Comparison of ENCODE assay signal across 27 cellular contexts in the genomic region with DNA sequence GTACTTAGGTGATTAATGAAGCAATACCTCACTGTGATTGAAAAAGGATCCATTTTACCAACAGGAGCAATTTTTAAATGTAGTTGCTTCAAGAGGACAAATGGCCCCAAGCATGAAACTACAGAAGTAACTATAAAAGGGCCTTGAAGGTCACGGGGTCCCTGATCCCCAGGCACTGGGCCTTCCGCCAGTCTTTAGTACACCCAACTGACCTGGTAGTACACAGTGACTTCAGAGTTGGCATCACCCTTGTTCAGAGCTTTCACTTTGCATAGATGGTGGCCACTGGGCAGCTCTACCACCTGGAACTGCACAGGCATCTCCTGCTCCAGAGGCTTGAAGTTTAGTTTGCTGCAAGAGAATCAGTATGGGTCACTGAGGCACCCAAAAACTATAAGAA.
DNase-seq lines count a peak whose midpoint lies in the region; ATAC-seq and TF ChIP-seq lines count a peak whose summit lies in the region.
"Had no signal": no experiment of that assay in that cellular context is flagged by ENCODE, and none has a peak within 500 bp of the region (broad histone marks: within the 10 kb centered on the region; RNA-seq: fewer than 3 reads in every experiment).

No MANE protein-coding gene starts in this region.

- no peak for DNase-seq in activated CD8-positive, alpha-beta T cell treated with anti-CD3 and anti-CD28 coated beads for 36 hours
- DNase-seq in activated CD8-positive, alpha-beta T cell treated with anti-CD3 and anti-CD28 coated beads, Interleukin-2, amount 10 ng/mL, durations not matched to agents 7 days and 5 days, result no peak
- no peak for DNase-seq in CD4-positive, alpha-beta memory T cell
- DNase-seq in body of pancreas, result peak in 1 of 4 donors; percentile 17
- no peak for DNase-seq in nephron progenitor cell
- no peak for DNase-seq in vagina (ENCODE audit: extremely low spot score in 2 of 2)
- DNase-seq in DMS53 (lab: John Stamatoyannopoulos, UW), result no peak
- DNase-seq: activated CD8-positive, alpha-beta memory T cell treated with anti-CD3 and anti-CD28 coated beads for 24 hours; activated naive CD4-positive, alpha-beta T cell treated with anti-CD3 and anti-CD28 coated beads, Interleukin-2, amount 10 ng/mL, durations not matched to agents 7 days and 5 days; activated T-cell treated with anti-CD3 and anti-CD28 coated beads, Interleukin-2, amount 50 U/mL, for 1 hour; AML-193; anterior cingulate cortex; DMS153; endodermal cell; foreskin keratinocyte; H9; heart right ventricle; NCI-H1417; NCI-H2029 treated with DMSO at 0.1 percent for 48 hours; NCI-H69; SJCRH30; stomach; T-helper 1 cell; thyroid gland had no signal

- no peaks in the 10 kb centered on the region for H3K27me3 Mint-ChIP-seq in activated CD8-positive, alpha-beta T cell treated with anti-CD3 and anti-CD28 coated beads for 36 hours
- H3K27me3 Mint-ChIP-seq in activated CD8-positive, alpha-beta T cell treated with anti-CD3 and anti-CD28 coated beads, Interleukin-2, amount 10 ng/mL, durations not matched to agents 7 days and 5 days (ENCODE audit: low read depth), result no peaks in the 10 kb centered on the region
- H3K27me3 Mint-ChIP-seq in CD4-positive, alpha-beta memory T cell, result no peaks in the 10 kb centered on the region
- no peaks in the 10 kb centered on the region for H3K27me3 Mint-ChIP-seq in nephron progenitor cell (ENCODE audit: low read depth, poor library complexity)
- H3K27me3 Mint-ChIP-seq: activated naive CD4-positive, alpha-beta T cell treated with anti-CD3 and anti-CD28 coated beads, Interleukin-2, amount 10 ng/mL, durations not matched to agents 7 days and 5 days had no signal

- intact Hi-C loops in activated CD8-positive, alpha-beta T cell treated with anti-CD3 and anti-CD28 coated beads for 36 hours (cut with micrococcal nuclease), result no loop called here
- intact Hi-C loops in CD4-positive, alpha-beta memory T cell (cut with micrococcal nuclease), result no loop called here
- intact Hi-C loops in body of pancreas (cut with DNase I), result no loop called here
- intact Hi-C loops in vagina (cut with DNase I), result no loop called here

- H3K27ac ChIP-seq in CD4-positive, alpha-beta memory T cell (ENCODE audit: low read depth, low read length), result no peak overlapping the region
- peak overlapping the region; percentile 2 to 51 (median 30) for H3K27ac ChIP-seq in body of pancreas
- no peak overlapping the region for H3K27ac ChIP-seq in vagina
- H3K27ac ChIP-seq: esophagus muscularis mucosa, foreskin keratinocyte, SJCRH30, thyroid gland had no signal

- H3K27me3 ChIP-seq in CD4-positive, alpha-beta memory T cell (ENCODE audit: insufficient read depth, low read length), result no peaks in the 10 kb centered on the region
- H3K27me3 ChIP-seq in body of pancreas, result no peaks in the 10 kb centered on the region
- H3K27me3 ChIP-seq in vagina, result no peaks in the 10 kb centered on the region
- H3K27me3 ChIP-seq: cardiac muscle cell, esophagus muscularis mucosa, foreskin keratinocyte, heart right ventricle, SJCRH30, stomach, thyroid gland had no signal

- no peaks in the 10 kb centered on the region for H3K4me1 ChIP-seq in CD4-positive, alpha-beta memory T cell (ENCODE audit: insufficient read depth, low read length)
- H3K4me1 ChIP-seq in body of pancreas, result peaks cover 17% of the 10 kb centered on the region
- no peaks in the 10 kb centered on the region for H3K4me1 ChIP-seq in vagina
- H3K4me1 ChIP-seq: esophagus muscularis mucosa, foreskin keratinocyte, SJCRH30, thyroid gland had no signal

- CTCF ChIA-PET in activated CD8-positive, alpha-beta T cell treated with anti-CD3 and anti-CD28 coated beads for 36 hours (lab: Charles Lee), result no interaction called here
- CTCF ChIA-PET in activated CD8-positive, alpha-beta T cell treated with anti-CD3 and anti-CD28 coated beads, Interleukin-2, amount 10 ng/mL, durations not matched to agents 7 days and 5 days (lab: Charles Lee), result no interaction called here
- CTCF ChIA-PET in CD4-positive, alpha-beta memory T cell (lab: Charles Lee; ENCODE audit: partially characterized antibody), result interaction anchor here (1.5 kb wide), 1 partner anchor 9 kb away, joined by 3 read pairs; no protein-coding TSS in a partner anchor

- TF ChIP-seq POLR2A in body of pancreas (IDR thresholded peaks at IDR 0.05), result no peak
- TF ChIP-seq POLR2A in vagina (IDR thresholded peaks at IDR 0.05), result no peak

- H3K9me3 Mint-ChIP-seq in activated CD8-positive, alpha-beta T cell treated with anti-CD3 and anti-CD28 coated beads for 36 hours, result no peaks in the 10 kb centered on the region
- no peaks in the 10 kb centered on the region for H3K9me3 Mint-ChIP-seq in activated CD8-positive, alpha-beta T cell treated with anti-CD3 and anti-CD28 coated beads, Interleukin-2, amount 10 ng/mL, durations not matched to agents 7 days and 5 days (ENCODE audit: insufficient read depth)
- H3K9me3 Mint-ChIP-seq in CD4-positive, alpha-beta memory T cell, result no peaks in the 10 kb centered on the region
- H3K9me3 Mint-ChIP-seq in nephron progenitor cell, result no peaks in the 10 kb centered on the region
- H3K9me3 Mint-ChIP-seq: activated naive CD4-positive, alpha-beta T cell treated with anti-CD3 and anti-CD28 coated beads, Interleukin-2, amount 10 ng/mL, durations not matched to agents 7 days and 5 days; endodermal cell; H9 had no signal

- H3K4me1 Mint-ChIP-seq in activated CD8-positive, alpha-beta T cell treated with anti-CD3 and anti-CD28 coated beads for 36 hours (ENCODE audit: low read depth), result peaks cover 13% of the 10 kb centered on the region
- H3K4me1 Mint-ChIP-seq in activated CD8-positive, alpha-beta T cell treated with anti-CD3 and anti-CD28 coated beads, Interleukin-2, amount 10 ng/mL, durations not matched to agents 7 days and 5 days (ENCODE audit: low read depth), result peaks cover 18% of the 10 kb centered on the region
- H3K4me1 Mint-ChIP-seq in CD4-positive, alpha-beta memory T cell, result peaks cover 0 to 12% (median 6%) of the 10 kb centered on the region in 4 donors
- peaks cover 9% of the 10 kb centered on the region for H3K4me1 Mint-ChIP-seq in nephron progenitor cell
- H3K4me1 Mint-ChIP-seq: endodermal cell, H9 had no signal

- H3K36me3 ChIP-seq in CD4-positive, alpha-beta memory T cell (ENCODE audit: insufficient read depth, low read length), result peaks cover 71% of the 10 kb centered on the region
- H3K36me3 ChIP-seq in body of pancreas (replicated peaks in 1 of 2; ENCODE audit: insufficient read depth in 1 of 2, low read depth in 2 of 2) (peaks cover 5 to 33% of the 10 kb centered on the region in 2 donors), vagina (peaks cover 0 to 68% of the 10 kb centered on the region in 2 donors)

- peak overlapping the region; percentile 49 for H3K27ac Mint-ChIP-seq in activated CD8-positive, alpha-beta T cell treated with anti-CD3 and anti-CD28 coated beads for 36 hours
- no peak overlapping the region for H3K27ac Mint-ChIP-seq in activated CD8-positive, alpha-beta T cell treated with anti-CD3 and anti-CD28 coated beads, Interleukin-2, amount 10 ng/mL, durations not matched to agents 7 days and 5 days
- peak overlapping the region in 6 of 7 donors; percentile 1 to 69 (median 22) for H3K27ac Mint-ChIP-seq in CD4-positive, alpha-beta memory T cell
- peak overlapping the region; percentile 32 for H3K27ac Mint-ChIP-seq in nephron progenitor cell
- H3K27ac Mint-ChIP-seq: endodermal cell had no signal

- peaks cover 30% of the 10 kb centered on the region for H3K36me3 Mint-ChIP-seq in activated CD8-positive, alpha-beta T cell treated with anti-CD3 and anti-CD28 coated beads for 36 hours (ENCODE audit: low read depth)
- peaks cover 65% of the 10 kb centered on the region for H3K36me3 Mint-ChIP-seq in activated CD8-positive, alpha-beta T cell treated with anti-CD3 and anti-CD28 coated beads, Interleukin-2, amount 10 ng/mL, durations not matched to agents 7 days and 5 days (ENCODE audit: low read depth)
- peaks cover 56 to 80% of the 10 kb centered on the region in 2 donors for H3K36me3 Mint-ChIP-seq in CD4-positive, alpha-beta memory T cell
- H3K36me3 Mint-ChIP-seq in nephron progenitor cell (ENCODE audit: low read depth), result peaks cover 65% of the 10 kb centered on the region

- POLR2A ChIA-PET in activated CD8-positive, alpha-beta T cell treated with anti-CD3 and anti-CD28 coated beads for 36 hours (lab: Charles Lee), result interaction anchor here (0.8 kb wide), 1 partner anchor 16 kb away, joined by 3 read pairs; no protein-coding TSS in a partner anchor
- POLR2A ChIA-PET in activated CD8-positive, alpha-beta T cell treated with anti-CD3 and anti-CD28 coated beads, Interleukin-2, amount 10 ng/mL, durations not matched to agents 7 days and 5 days (lab: Charles Lee), result no interaction called here
- POLR2A ChIA-PET in CD4-positive, alpha-beta memory T cell (lab: Charles Lee; ENCODE audit: partially characterized antibody), result no interaction called here

- H3K4me3 ChIP-seq in CD4-positive, alpha-beta memory T cell (ENCODE audit: low read length in 2 of 2), result no peak overlapping the region
- H3K4me3 ChIP-seq in body of pancreas, result no peak overlapping the region
- no peak overlapping the region for H3K4me3 ChIP-seq in vagina
- H3K4me3 ChIP-seq: cardiac muscle cell, esophagus muscularis mucosa, heart right ventricle, SJCRH30, stomach, thyroid gland had no signal

- ATAC-seq in activated CD8-positive, alpha-beta T cell treated with anti-CD3 and anti-CD28 coated beads for 36 hours, result no peak
- no peak for ATAC-seq in activated CD8-positive, alpha-beta T cell treated with anti-CD3 and anti-CD28 coated beads, Interleukin-2, amount 10 ng/mL, durations not matched to agents 7 days and 5 days
- ATAC-seq in body of pancreas, result no peak
- no peak for ATAC-seq in GM19395 (IDR thresholded peaks at IDR 0.05; ENCODE audit: unreplicated experiment)
- ATAC-seq: foreskin keratinocyte, heart right ventricle had no signal

- no peak for TF ChIP-seq CTCF in activated CD8-positive, alpha-beta T cell treated with anti-CD3 and anti-CD28 coated beads for 36 hours (IDR thresholded peaks at IDR 0.05)
- no peak for TF ChIP-seq CTCF in body of pancreas (IDR thresholded peaks at IDR 0.05)
- TF ChIP-seq CTCF in nephron progenitor cell (IDR thresholded peaks at IDR 0.05), result no peak
- TF ChIP-seq CTCF in vagina (IDR thresholded peaks at IDR 0.05), result no peak

- WGBS in body of pancreas, 2 donors, result 100% methylated on average over 2 of the region's 2 CpGs

- H3K9me3 ChIP-seq in CD4-positive, alpha-beta memory T cell (ENCODE audit: control insufficient read depth in 1 of 2, low read length in 2 of 2), result no peaks in the 10 kb centered on the region
- H3K9me3 ChIP-seq in body of pancreas (no peaks in the 10 kb centered on the region), vagina (no peaks in the 10 kb centered on the region)
- H3K9me3 ChIP-seq: esophagus muscularis mucosa, heart right ventricle, SJCRH30, stomach, thyroid gland had no signal

- H3K4me3 Mint-ChIP-seq in activated CD8-positive, alpha-beta T cell treated with anti-CD3 and anti-CD28 coated beads for 36 hours, result no peak overlapping the region
- no peak overlapping the region for H3K4me3 Mint-ChIP-seq in activated CD8-positive, alpha-beta T cell treated with anti-CD3 and anti-CD28 coated beads, Interleukin-2, amount 10 ng/mL, durations not matched to agents 7 days and 5 days
- H3K4me3 Mint-ChIP-seq in CD4-positive, alpha-beta memory T cell, result no peak overlapping the region
- H3K4me3 Mint-ChIP-seq in nephron progenitor cell, result no peak overlapping the region
- H3K4me3 Mint-ChIP-seq: activated naive CD4-positive, alpha-beta T cell treated with anti-CD3 and anti-CD28 coated beads, Interleukin-2, amount 10 ng/mL, durations not matched to agents 7 days and 5 days; endodermal cell; H9 had no signal

Comparison
In these comparisons a context has a peak if more than half of its experiments do, and no peak if none do; other contexts are left out.
1. H3K27ac ChIP-seq: peak in body of pancreas (4 of 4); none in CD4-positive, alpha-beta memory T cell (single experiment) and vagina (single experiment).